In the genomic region with DNA sequence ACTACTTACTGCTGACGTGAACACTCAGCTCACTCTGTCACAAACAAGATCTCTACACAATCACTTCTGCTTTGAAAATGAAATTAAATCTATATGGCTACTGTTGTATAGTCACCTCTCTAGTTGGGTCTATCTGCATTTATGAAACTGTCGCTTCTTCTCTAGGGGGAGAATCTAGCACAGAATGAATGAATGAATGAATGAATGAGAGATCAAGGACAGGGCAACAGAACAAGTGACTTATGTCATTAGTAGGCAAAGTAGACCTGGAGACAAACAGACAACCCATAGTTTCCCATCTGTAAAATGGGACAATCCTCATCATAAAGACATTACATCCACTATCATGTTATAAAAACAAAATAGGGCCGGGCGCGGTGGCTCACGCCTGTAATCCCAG, we compare ENCODE assay signal across 21 cellular contexts.
"Had no signal": no experiment of that assay in that cellular context is flagged by ENCODE, and none has a peak within 500 bp of the region (broad histone marks: within the 10 kb centered on the region; RNA-seq: fewer than 3 reads in every experiment).

No MANE protein-coding gene starts in this region.

- H3K36me3 ChIP-seq: adrenal gland, prostate gland had no signal

- H3K4me3 ChIP-seq: adrenal gland, prostate gland had no signal

- ATAC-seq: activated CD8-positive, alpha-beta T cell treated with anti-CD3 and anti-CD28 coated beads for 36 hours; activated T-cell treated with anti-CD3 and anti-CD28 coated beads, Interleukin-2, amount 50 U/mL, for 4 hours; left colon; right cardiac atrium had no signal

- H3K27me3 Mint-ChIP-seq: activated naive CD4-positive, alpha-beta T cell treated with anti-CD3 and anti-CD28 coated beads, Interleukin-2, amount 50 U/mL, for 24 hours had no signal

- H3K27ac ChIP-seq: prostate gland had no signal

- H3K9me3 Mint-ChIP-seq: activated B cell treated with CpG ODN at 0.5 μM for 24 hours; activated CD8-positive, alpha-beta T cell treated with anti-CD3 and anti-CD28 coated beads for 36 hours; activated naive CD4-positive, alpha-beta T cell treated with anti-CD3 and anti-CD28 coated beads, Interleukin-2, amount 50 U/mL, for 24 hours; activated T-cell treated with anti-CD3 and anti-CD28 coated beads, Interleukin-2, amount 50 U/mL, for 4 hours had no signal

- H3K27ac Mint-ChIP-seq: activated B cell treated with CpG ODN at 0.5 μM for 24 hours; activated CD8-positive, alpha-beta T cell treated with anti-CD3 and anti-CD28 coated beads for 36 hours; activated naive CD4-positive, alpha-beta T cell treated with anti-CD3 and anti-CD28 coated beads, Interleukin-2, amount 50 U/mL, for 24 hours had no signal

- DNase-seq: activated B cell treated with CpG ODN at 0.5 μM for 24 hours; activated CD4-positive, alpha-beta T cell treated with anti-CD3 and anti-CD28 coated beads for 48 hours; activated CD8-positive, alpha-beta T cell treated with anti-CD3 and anti-CD28 coated beads for 36 hours; activated effector memory CD4-positive, alpha-beta T cell treated with anti-CD3 and anti-CD28 coated beads, Interleukin-2, amount 50 U/mL, for 16 hours; activated T-cell treated with anti-CD3 and anti-CD28 coated beads, Interleukin-2, amount 50 U/mL, for 4 hours; adrenal gland; effector CD4-positive, alpha-beta T cell; head of caudate nucleus; left colon; midbrain; occipital lobe; right cardiac atrium; small intestine; stimulated activated CD4-positive, alpha-beta T cell treated with anti-CD3 and anti-CD28 coated beads, Interleukin-4, amount 100 ng/mL, for 4 hours; stimulated activated CD8-positive, alpha-beta memory T cell treated with anti-CD3 and anti-CD28 coated beads, Interleukin-4, amount 100 ng/mL, for 48 hours; stimulated activated naive CD4-positive, alpha-beta T cell treated with Interleukin-2 at 50 U/mL for 16 hours; substantia nigra; T-helper 2 cell had no signal

- H3K4me3 Mint-ChIP-seq: activated B cell treated with CpG ODN at 0.5 μM for 24 hours; activated CD8-positive, alpha-beta T cell treated with anti-CD3 and anti-CD28 coated beads for 36 hours; activated T-cell treated with anti-CD3 and anti-CD28 coated beads, Interleukin-2, amount 50 U/mL, for 4 hours had no signal

- H3K9me3 ChIP-seq: adrenal gland, prostate gland, tibial nerve had no signal

- H3K27me3 ChIP-seq: adrenal gland, tibial nerve had no signal
